2 cellular contexts compared by ENCODE assay signal in the genomic region with DNA sequence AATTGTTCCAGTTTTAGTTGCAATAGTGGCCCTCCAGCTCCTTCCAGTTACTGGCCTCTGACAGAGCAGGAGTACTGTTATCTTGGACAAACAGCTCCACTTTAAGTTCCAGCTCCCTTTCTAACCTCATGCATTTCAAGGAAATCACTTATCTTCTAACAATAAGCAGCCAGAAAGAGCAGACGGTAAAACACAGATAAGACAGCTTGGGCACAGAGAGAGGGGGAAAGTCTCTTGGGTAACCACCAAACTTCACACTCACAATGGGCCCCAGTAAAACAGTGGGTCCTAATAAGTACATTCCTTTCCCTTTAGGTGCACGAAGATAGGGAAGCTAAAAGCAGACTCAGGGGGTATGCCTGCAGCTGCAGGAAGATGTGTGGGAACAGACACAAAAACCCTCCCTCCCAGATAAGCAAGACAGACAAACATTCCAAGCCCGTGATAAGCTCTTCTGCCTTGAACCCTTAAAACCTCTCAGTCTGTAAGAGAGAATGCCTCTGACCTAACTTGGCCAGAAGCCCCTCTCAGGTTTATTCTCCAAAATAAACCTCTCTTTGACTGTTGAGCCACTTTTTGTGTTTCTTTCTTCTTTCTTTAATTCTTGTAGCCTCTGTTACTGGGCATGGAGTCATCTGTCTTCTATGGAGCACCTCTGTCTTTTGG.
TF ChIP-seq lines count a peak whose summit lies in the region.

No MANE protein-coding gene starts in this region.

TF ChIP-seq in HepG2, 621 proteins besides CTCF, POLR2A, EP300 and RAD21:
- TF ChIP-seq KLF6 (CRISPR knock-in tag; IDR thresholded peaks at IDR 0.05) (no peak), ZNF850 (CRISPR knock-in tag; conservative IDR thresholded peaks at IDR 0.05) (0 out of 2 replicates have a peak, but pooled peaks have one; percentile 73)

TF ChIP-seq in endothelial cell of umbilical vein, 7 proteins besides CTCF, POLR2A, EP300 and RAD21:
- peak; percentile 67 for TF ChIP-seq GATA2 (IDR thresholded peaks at IDR 0.05; ENCODE audit: insufficient read depth, insufficient read length, low read depth, low read length)
- no peak for TF ChIP-seq MYC (IDR thresholded peaks at IDR 0.05; ENCODE audit: low read depth, low read length)
